Comparison of ENCODE assay signal across 11 cellular contexts in genomic region chr5:160071521-160072299, GRCh38. TPM values are rescaled to one million over a fixed set of nuclear protein-coding genes. Genes with fewer than 3 reads are reported as not detected.
DNase-seq lines count a peak whose midpoint lies in the region; ATAC-seq, FAIRE-seq and TF ChIP-seq lines count a peak whose summit lies in the region.
"Had no signal": no experiment of that assay in that cellular context is flagged by ENCODE, and none has a peak within 500 bp of the region (broad histone marks: within the 10 kb centered on the region; RNA-seq: fewer than 3 reads in every experiment).

No MANE protein-coding gene starts in this region.

- H3K36me3 ChIP-seq in BLaER1 (peaks cover 40% of the 10 kb centered on the region), endothelial cell of umbilical vein (ENCODE audit: control insufficient read depth in 2 of 2, extremely low read depth in 1 of 2, insufficient read depth in 2 of 2, low read length in 2 of 2) (no peaks in the 10 kb centered on the region)
- H3K36me3 ChIP-seq: neural progenitor cell had no signal

- H3K79me2 ChIP-seq in endothelial cell of umbilical vein (ENCODE audit: control insufficient read depth, insufficient read depth, low read length): no peaks in the 10 kb centered on the region

- intact Hi-C loops in endothelial cell of umbilical vein (cut with micrococcal nuclease): loop anchor here (1.0 to 2.0 kb wide), 2 partner anchors 12 to 51 kb away; no protein-coding TSS in a partner anchor

- peak overlapping the region; percentile 58 for H3K4me2 ChIP-seq in BLaER1
- peak overlapping the region; percentile 60 for H3K4me2 ChIP-seq in endothelial cell of umbilical vein (ENCODE audit: insufficient read depth, low read length)
- H3K4me2 ChIP-seq: neural progenitor cell had no signal

- no peak overlapping the region for H3K4me3 ChIP-seq in BLaER1
- H3K4me3 ChIP-seq in endothelial cell of umbilical vein (replicated peaks in 1 of 3; ENCODE audit: insufficient read depth in 1 of 3, low read depth in 1 of 3, low read length in 3 of 3): no peak overlapping the region
- H3K4me3 ChIP-seq: neural progenitor cell had no signal

- peaks cover 23% of the 10 kb centered on the region for H3K4me1 ChIP-seq in BLaER1
- H3K4me1 ChIP-seq in endothelial cell of umbilical vein (ENCODE audit: control insufficient read depth, extremely low read depth, insufficient read depth, low read length): peaks cover 23% of the 10 kb centered on the region

- POLR2A ChIA-PET in endothelial cell of umbilical vein (lab: Charles Lee): interaction anchor here (0.7 to 1.7 kb wide), 2 partner anchors 9 to 347 kb away, joined by 5 to 10 read pairs; partner anchors contain the start of gene SLU7

- H3K9ac ChIP-seq in BLaER1: no peak overlapping the region
- H3K9ac ChIP-seq in endothelial cell of umbilical vein (replicated peaks; ENCODE audit: extremely low read depth, insufficient read depth, low read length): no peak overlapping the region
- H3K9ac ChIP-seq: neural progenitor cell had no signal

- H3K9me1 ChIP-seq in endothelial cell of umbilical vein (replicated peaks; ENCODE audit: control insufficient read depth, extremely low read depth, insufficient read depth, low read length): no peaks in the 10 kb centered on the region

- no peak for TF ChIP-seq POLR2A in endothelial cell of umbilical vein (IDR thresholded peaks at IDR 0.05; ENCODE audit: low read depth, low read length)

- H3K27me3 ChIP-seq in BLaER1 (no peaks in the 10 kb centered on the region), endothelial cell of umbilical vein (ENCODE audit: control insufficient read depth in 2 of 2, insufficient read depth in 2 of 2, low read length in 2 of 2) (no peaks in the 10 kb centered on the region)
- H3K27me3 ChIP-seq: neural progenitor cell had no signal

- TF ChIP-seq CTCF in endothelial cell of umbilical vein (IDR thresholded peaks at IDR 0.05; ENCODE audit: extremely low read depth in 1 of 2, insufficient read depth in 1 of 2, low read depth in 1 of 2, low read length in 2 of 2): no peak

- peak overlapping the region; percentile 29; the same call in 1 of the 2 replicates for H3K27ac ChIP-seq in BLaER1
- peak overlapping the region; percentile 31 for H3K27ac ChIP-seq in endothelial cell of umbilical vein (ENCODE audit: insufficient read depth, low read depth, low read length)
- H3K27ac ChIP-seq: neural progenitor cell had no signal

- H4K20me1 ChIP-seq in BLaER1 (no peaks in the 10 kb centered on the region), endothelial cell of umbilical vein (replicated peaks; ENCODE audit: control insufficient read depth, extremely low read depth, insufficient read depth, low read length) (no peaks in the 10 kb centered on the region)

- peak; percentile 9 for DNase-seq in NCI-H2227 (lab: John Stamatoyannopoulos, UW; ENCODE audit: unreplicated experiment)
- peak; percentile 88 for DNase-seq in endothelial cell of umbilical vein (ENCODE audit: low read depth, low spot score)
- DNase-seq in lung microvascular endothelial cell (ENCODE audit: low read depth in 2 of 2): peak; percentile 78 to 92
- DNase-seq in DMS114 treated with DMSO at 0.1 percent for 48 hours (lab: John Stamatoyannopoulos, UW; ENCODE audit: unreplicated experiment): no peak
- DNase-seq in NCI-H345 (lab: John Stamatoyannopoulos, UW): no peak
- DNase-seq in occipital lobe (lab: John Stamatoyannopoulos, UW): no peak
- DNase-seq: activated T-cell treated with anti-CD3 and anti-CD28 coated beads, Interleukin-2, amount 50 U/mL, for 72 hours; NCI-H446 had no signal

- H3K9me3 ChIP-seq in BLaER1 (no peaks in the 10 kb centered on the region), endothelial cell of umbilical vein (replicated peaks; ENCODE audit: control insufficient read depth, insufficient read depth, low read length) (no peaks in the 10 kb centered on the region)

- H2AFZ ChIP-seq in endothelial cell of umbilical vein (ENCODE audit: low read depth, low read length): no peak overlapping the region
- H2AFZ ChIP-seq: neural progenitor cell had no signal

- dilution Hi-C loops in endothelial cell of umbilical vein (cut with MboI; ENCODE audit: extremely low pct_ligation_motif_present, low sequenced_read_pairs): no loop called here

- BruUV-seq in endothelial cell of umbilical vein (replicated peaks; lab: Mats Ljungman, UMichigan): no TSS peak

- peak; percentile 79 for FAIRE-seq in endothelial cell of umbilical vein (lab: Jason Lieb, UNC)

- CTCF ChIA-PET in endothelial cell of umbilical vein (lab: Charles Lee): interaction anchor here (0.8 to 3.0 kb wide), 16 partner anchors 8 to 322 kb away, joined by 3 to 35 read pairs (median 4); partner anchors contain the start of gene C1QTNF2

- no peak for ATAC-seq in GM21526 (IDR thresholded peaks at IDR 0.05; ENCODE audit: low FRiP score, unreplicated experiment)
- ATAC-seq: activated T-cell treated with anti-CD3 and anti-CD28 coated beads, Interleukin-2, amount 50 U/mL, for 72 hours had no signal

TF ChIP-seq in endothelial cell of umbilical vein, 7 proteins besides CTCF, POLR2A, EP300 and RAD21:
- peak; percentile 40 for TF ChIP-seq FOS (IDR thresholded peaks at IDR 0.05; ENCODE audit: borderline replicate concordance, insufficient read depth, low read length)
- TF ChIP-seq MYC (IDR thresholded peaks at IDR 0.05; ENCODE audit: low read depth, low read length): no peak
- no peak for TF ChIP-seq JUN (IDR thresholded peaks at IDR 0.05; ENCODE audit: borderline replicate concordance, insufficient read depth, insufficient read length, low read depth)
- TF ChIP-seq POLR2AphosphoS5 (IDR thresholded peaks at IDR 0.05; ENCODE audit: insufficient read depth, low read depth, low read length): peak; percentile 33
- TF ChIP-seq GATA2 (IDR thresholded peaks at IDR 0.05; ENCODE audit: insufficient read depth, insufficient read length, low read depth, low read length): peak; percentile 98

RNA-seq across cellular contexts. Expression of gene PWWP2A, which starts 47.5 kb away (rescaled TPM):
- total RNA-seq in endothelial cell of umbilical vein: 17.3 and 19.3 TPM in 2 replicates
- 4.6 and 4.8 TPM in 2 replicates for polyA plus RNA-seq in endothelial cell of umbilical vein
- 6.8 and 7.5 TPM in 2 replicates for polyA plus RNA-seq in endothelial cell of umbilical vein (2011; cell fraction: cytosol; rRNA removed)
- 13.2 and 13.6 TPM in 2 replicates for polyA plus RNA-seq in endothelial cell of umbilical vein (2011; cell fraction: nucleus; rRNA removed)
- 10.0 and 13.3 TPM in 2 replicates for polyA plus RNA-seq in endothelial cell of umbilical vein (2012)
- 11.3 and 14.6 TPM in 2 replicates for polyA minus RNA-seq in endothelial cell of umbilical vein
- polyA minus RNA-seq in endothelial cell of umbilical vein (2011; cell fraction: cytosol; rRNA and poly(A)+ RNA removed): 6.3 TPM
- polyA minus RNA-seq in endothelial cell of umbilical vein (2011; cell fraction: nucleus; rRNA and poly(A)+ RNA removed): 7.2 and 13.2 TPM in 2 replicates
- 7.2 and 13.7 TPM in 2 replicates for total RNA-seq in lung microvascular endothelial cell
- total RNA-seq in occipital lobe: 43.0 TPM

Comparison
In these comparisons a context has a peak if more than half of its experiments do, and no peak if none do; other contexts are left out.
1. DNase-seq: peak in NCI-H2227 (single experiment), endothelial cell of umbilical vein (single experiment) and lung microvascular endothelial cell (2 of 2); none in DMS114 treated with DMSO at 0.1 percent for 48 hours (single experiment), NCI-H345 (single experiment) and occipital lobe (single experiment).